Comparison of ENCODE assay signal across 25 cellular contexts in the genomic region with DNA sequence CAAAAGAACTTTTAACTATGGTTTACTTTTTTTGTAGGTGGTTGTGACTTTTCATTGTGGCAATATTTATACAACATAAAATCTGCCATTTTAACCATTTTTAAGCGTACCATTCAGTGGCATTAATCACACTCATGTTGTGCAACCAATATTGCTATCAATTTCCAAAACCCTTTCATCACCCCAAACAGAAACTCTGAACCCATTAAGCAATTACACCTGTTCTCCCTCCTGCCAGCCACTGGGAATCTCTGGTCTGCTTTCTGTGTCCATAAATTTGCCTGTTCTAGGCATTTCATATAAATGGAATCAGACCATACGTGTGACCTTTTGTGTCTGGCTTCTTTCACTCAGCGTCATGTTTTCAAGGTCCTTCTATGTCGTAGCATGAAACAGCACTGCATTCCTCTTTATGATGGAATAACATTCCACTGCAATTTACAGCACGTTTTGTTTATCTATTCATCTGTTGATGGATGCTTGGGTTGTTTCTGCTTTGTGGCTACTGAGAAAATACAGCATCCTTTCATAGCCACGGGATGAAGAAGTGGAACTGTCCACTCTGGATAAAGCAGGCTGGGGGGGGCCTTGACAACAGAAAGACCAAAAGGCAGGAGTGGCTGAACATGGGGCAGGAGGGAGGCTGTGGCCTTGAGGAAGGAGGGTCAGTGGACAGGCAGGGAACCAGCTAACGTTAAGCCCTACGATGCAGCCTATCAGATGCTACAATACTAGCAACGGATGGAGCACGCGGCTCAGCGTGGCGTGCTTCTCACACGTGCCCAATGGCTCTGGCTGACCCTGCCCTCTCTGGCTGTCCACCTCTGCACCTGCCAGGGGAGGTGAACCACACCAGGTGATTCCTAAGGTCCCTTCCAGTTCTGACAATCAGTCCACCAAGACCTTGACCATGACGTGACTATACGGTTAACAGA.
DNase-seq lines count a peak whose midpoint lies in the region; ATAC-seq and TF ChIP-seq lines count a peak whose summit lies in the region.
"Had no signal": no experiment of that assay in that cellular context is flagged by ENCODE, and none has a peak within 500 bp of the region (broad histone marks: within the 10 kb centered on the region; RNA-seq: fewer than 3 reads in every experiment).

No MANE protein-coding gene starts in this region.

- POLR2A ChIA-PET in Caco-2 (lab: Charles Lee): no interaction called here

- H3K27ac ChIP-seq in esophagus muscularis mucosa (replicated peaks in 1 of 4): peak overlapping the region in 3 of 4 donors; percentile 55 to 64 (median 63)
- no peak overlapping the region for H3K27ac ChIP-seq in neuronal stem cell (replicated peaks; ENCODE audit: low read length)
- H3K27ac ChIP-seq: epithelial cell of prostate, psoas muscle, tibial artery had no signal

- DNase-seq in EH (ENCODE audit: low read depth) (peak; percentile 16), NCI-H2107 treated with DMSO at 0.1 percent for 48 hours (lab: John Stamatoyannopoulos, UW; ENCODE audit: unreplicated experiment) (peak; percentile 9), esophagus muscularis mucosa (ENCODE audit: extremely low spot score) (no peak), neuronal stem cell (ENCODE audit: low spot score) (no peak), Caco-2 (no peak), NCI-H524 treated with DMSO at 0.1 percent for 48 hours (lab: John Stamatoyannopoulos, UW) (no peak)
- DNase-seq: activated CD4-positive, alpha-beta T cell treated with anti-CD3 and anti-CD28 coated beads for 36 hours; activated gamma-delta T cell; activated naive CD8-positive, alpha-beta T cell treated with anti-CD3 and anti-CD28 coated beads, Interleukin-2, amount 10 ng/mL, durations not matched to agents 7 days and 5 days; BE2C; CD8-positive, alpha-beta memory T cell; effector CD4-positive, alpha-beta T cell; H7; NCI-H1105 treated with DMSO at 0.1 percent for 48 hours; NCI-H2081; NCI-H345; NCI-H774; tibial artery had no signal

- no peaks in the 10 kb centered on the region for H3K9me3 ChIP-seq in esophagus muscularis mucosa
- H3K9me3 ChIP-seq in neuronal stem cell (replicated peaks in 1 of 2; ENCODE audit: control insufficient read depth in 2 of 2, insufficient read depth in 1 of 2, low read depth in 1 of 2, low read length in 2 of 2): no peaks in the 10 kb centered on the region
- H3K9me3 ChIP-seq in Caco-2: no peaks in the 10 kb centered on the region
- H3K9me3 ChIP-seq: BE2C, psoas muscle, tibial artery had no signal

- H3K4me2 ChIP-seq in neuronal stem cell (ENCODE audit: insufficient read depth, low read length, poor library complexity, severe bottlenecking): no peak overlapping the region

- intact Hi-C loops in esophagus muscularis mucosa (cut with DNase I) (no loop called here), Caco-2 (cut with micrococcal nuclease; ENCODE audit: unreplicated experiment) (no loop called here)

- no peak for TF ChIP-seq POLR2A in esophagus muscularis mucosa (IDR thresholded peaks at IDR 0.05; ENCODE audit: low read depth)

- ATAC-seq in GM21381 (IDR thresholded peaks at IDR 0.05; ENCODE audit: unreplicated experiment) (no peak), GM19463 (IDR thresholded peaks at IDR 0.05; ENCODE audit: unreplicated experiment) (no peak)
- ATAC-seq: activated CD4-positive, alpha-beta T cell treated with anti-CD3 and anti-CD28 coated beads for 36 hours; K562; psoas muscle had no signal

- no peak overlapping the region for H3K14ac ChIP-seq in neuronal stem cell (ENCODE audit: low read length)

- peak overlapping the region; percentile 23 for H2AK5ac ChIP-seq in neuronal stem cell (ENCODE audit: low read depth, low read length)

- H3K4me3 ChIP-seq in esophagus muscularis mucosa (no peak overlapping the region), neuronal stem cell (ENCODE audit: low read length in 2 of 2) (no peak overlapping the region), Caco-2 (ENCODE audit: low read depth, low read length) (no peak overlapping the region)
- H3K4me3 ChIP-seq: K562, psoas muscle, tibial artery had no signal

- no peak overlapping the region for H3K4me3 Mint-ChIP-seq in Caco-2 (ENCODE audit: unreplicated experiment)
- H3K4me3 Mint-ChIP-seq: activated CD4-positive, alpha-beta T cell treated with anti-CD3 and anti-CD28 coated beads for 36 hours; activated naive CD8-positive, alpha-beta T cell treated with anti-CD3 and anti-CD28 coated beads, Interleukin-2, amount 10 ng/mL, durations not matched to agents 7 days and 5 days; CD8-positive, alpha-beta memory T cell; stimulated activated naive CD8-positive, alpha-beta T cell treated with anti-CD3 and anti-CD28 coated beads, Interleukin-15, Interleukin-2, amounts not matched to agents 100 ng/mL and 50 ng/mL, for 24 hours; T-helper 1 cell treated with Interleukin-12 subunit alpha and Interleukin-12 subunit beta and Interleukin-4 antibody, amounts not matched to agents 30 μg/mL and 1 μg/mL, for 36 hours had no signal

- no peak overlapping the region for H4K8ac ChIP-seq in neuronal stem cell (ENCODE audit: low read depth, low read length)

- peaks cover 0 to 35% (median 29%) of the 10 kb centered on the region in 4 donors for H3K4me1 ChIP-seq in esophagus muscularis mucosa
- peaks cover 0 to 6% of the 10 kb centered on the region in 2 donors for H3K4me1 ChIP-seq in neuronal stem cell (ENCODE audit: control insufficient read depth in 2 of 2, insufficient read depth in 1 of 2, low read depth in 1 of 2, low read length in 2 of 2)
- no peaks in the 10 kb centered on the region for H3K4me1 ChIP-seq in Caco-2
- H3K4me1 ChIP-seq: BE2C, psoas muscle had no signal

- no peak overlapping the region for H3K23ac ChIP-seq in neuronal stem cell (ENCODE audit: low read depth, low read length, poor library complexity)

- TF ChIP-seq CTCF in esophagus muscularis mucosa (IDR thresholded peaks at IDR 0.05) (no peak), Caco-2 (IDR thresholded peaks at IDR 0.05; ENCODE audit: insufficient read depth in 1 of 2, low read depth in 1 of 2, low read length in 1 of 2, severe bottlenecking in 1 of 2, unreplicated experiment in 1 of 2) (no peak)

- peak overlapping the region; percentile 51 for H3K18ac ChIP-seq in neuronal stem cell (ENCODE audit: low read length)

- H3K36me3 ChIP-seq in esophagus muscularis mucosa: peaks cover 16 to 79% (median 62%) of the 10 kb centered on the region in 4 donors
- no peaks in the 10 kb centered on the region for H3K36me3 ChIP-seq in neuronal stem cell (replicated peaks in 1 of 2; ENCODE audit: control insufficient read depth in 2 of 2, insufficient read depth in 2 of 2, low read length in 2 of 2)
- no peaks in the 10 kb centered on the region for H3K36me3 ChIP-seq in Caco-2 (ENCODE audit: control insufficient read depth, insufficient read depth, low read length)
- H3K36me3 ChIP-seq: BE2C had no signal

- H2AFZ ChIP-seq in neuronal stem cell (ENCODE audit: low read length): no peak overlapping the region

- no peaks in the 10 kb centered on the region for H3K9me3 Mint-ChIP-seq in Caco-2 (ENCODE audit: unreplicated experiment)
- H3K9me3 Mint-ChIP-seq: activated naive CD8-positive, alpha-beta T cell treated with anti-CD3 and anti-CD28 coated beads, Interleukin-2, amount 10 ng/mL, durations not matched to agents 7 days and 5 days; CD8-positive, alpha-beta memory T cell; stimulated activated naive CD8-positive, alpha-beta T cell treated with anti-CD3 and anti-CD28 coated beads, Interleukin-15, Interleukin-2, amounts not matched to agents 100 ng/mL and 50 ng/mL, for 24 hours; T-helper 1 cell treated with Interleukin-12 subunit alpha and Interleukin-12 subunit beta and Interleukin-4 antibody, amounts not matched to agents 30 μg/mL and 1 μg/mL, for 36 hours had no signal

- no peak overlapping the region for H4K91ac ChIP-seq in neuronal stem cell (ENCODE audit: low read depth, low read length, poor library complexity)

- H2BK15ac ChIP-seq in neuronal stem cell (ENCODE audit: low read length): no peak overlapping the region

- no peak overlapping the region for H2BK120ac ChIP-seq in neuronal stem cell (ENCODE audit: low read depth, low read length)

- H3K27me3 ChIP-seq in esophagus muscularis mucosa: no peaks in the 10 kb centered on the region
- peaks cover 0 to 40% (median 7%) of the 10 kb centered on the region in 3 experiments for H3K27me3 ChIP-seq in neuronal stem cell (ENCODE audit: control insufficient read depth in 3 of 3, insufficient read depth in 3 of 3, low read depth in 1 of 3, low read length in 3 of 3)
- no peaks in the 10 kb centered on the region for H3K27me3 ChIP-seq in Caco-2 (replicated peaks; ENCODE audit: control insufficient read depth, insufficient read depth, low read length)
- H3K27me3 ChIP-seq: BE2C, tibial artery had no signal

- no peaks in the 10 kb centered on the region for H3K79me1 ChIP-seq in neuronal stem cell (ENCODE audit: low read depth, low read length)

- no peak overlapping the region for H2BK12ac ChIP-seq in neuronal stem cell (ENCODE audit: low read length)

- no peak overlapping the region for H3K27ac Mint-ChIP-seq in Caco-2 (ENCODE audit: unreplicated experiment)
- H3K27ac Mint-ChIP-seq: activated CD4-positive, alpha-beta T cell treated with anti-CD3 and anti-CD28 coated beads for 36 hours; activated naive CD8-positive, alpha-beta T cell treated with anti-CD3 and anti-CD28 coated beads, Interleukin-2, amount 10 ng/mL, durations not matched to agents 7 days and 5 days; stimulated activated naive CD8-positive, alpha-beta T cell treated with anti-CD3 and anti-CD28 coated beads, Interleukin-15, Interleukin-2, amounts not matched to agents 100 ng/mL and 50 ng/mL, for 24 hours; T-helper 1 cell treated with Interleukin-12 subunit alpha and Interleukin-12 subunit beta and Interleukin-4 antibody, amounts not matched to agents 30 μg/mL and 1 μg/mL, for 36 hours had no signal

- H3K4ac ChIP-seq in neuronal stem cell (ENCODE audit: low read length): no peak overlapping the region

- no peak for TF ChIP-seq EP300 in esophagus muscularis mucosa (IDR thresholded peaks at IDR 0.05)

- H3K9ac ChIP-seq in neuronal stem cell (ENCODE audit: low read depth, low read length, poor library complexity): no peak overlapping the region

- no TSS peak for BruUV-seq in Caco-2 (replicated peaks; lab: Mats Ljungman, UMichigan)

- CTCF ChIA-PET in Caco-2 (lab: Charles Lee): no interaction called here

- H3K27me3 Mint-ChIP-seq in Caco-2 (ENCODE audit: insufficient read depth, unreplicated experiment): peaks cover 12% of the 10 kb centered on the region

- H2BK5ac ChIP-seq in neuronal stem cell (ENCODE audit: low read length): no peak overlapping the region

- peaks cover 6% of the 10 kb centered on the region for H3K36me3 Mint-ChIP-seq in Caco-2 (ENCODE audit: insufficient read depth, unreplicated experiment)
- H3K36me3 Mint-ChIP-seq: activated naive CD8-positive, alpha-beta T cell treated with anti-CD3 and anti-CD28 coated beads, Interleukin-2, amount 10 ng/mL, durations not matched to agents 7 days and 5 days; CD8-positive, alpha-beta memory T cell had no signal

- 73% methylated on average over 16 of the region's 16 CpGs for WGBS in esophagus muscularis mucosa
- no CpG with 5 or more reads among the region's 16 CpGs for WGBS in neuronal stem cell (ENCODE audit: extremely low coverage in 2 of 2, insufficient read length in 2 of 2, insufficient replicate concordance in 1 of 2), 2 donors

- no peaks in the 10 kb centered on the region for H3K4me1 Mint-ChIP-seq in Caco-2 (ENCODE audit: low read depth, unreplicated experiment)
- H3K4me1 Mint-ChIP-seq: activated CD4-positive, alpha-beta T cell treated with anti-CD3 and anti-CD28 coated beads for 36 hours; activated naive CD8-positive, alpha-beta T cell treated with anti-CD3 and anti-CD28 coated beads, Interleukin-2, amount 10 ng/mL, durations not matched to agents 7 days and 5 days had no signal

Comparison
In these comparisons a context has a peak if more than half of its experiments do, and no peak if none do; other contexts are left out.
1. DNase-seq: peak in EH (single experiment) and NCI-H2107 treated with DMSO at 0.1 percent for 48 hours (single experiment); none in esophagus muscularis mucosa (single experiment), neuronal stem cell (single experiment), Caco-2 (0 of 2) and NCI-H524 treated with DMSO at 0.1 percent for 48 hours (single experiment).